ENCODE assay signal across 1 cellular context in the genomic region with DNA sequence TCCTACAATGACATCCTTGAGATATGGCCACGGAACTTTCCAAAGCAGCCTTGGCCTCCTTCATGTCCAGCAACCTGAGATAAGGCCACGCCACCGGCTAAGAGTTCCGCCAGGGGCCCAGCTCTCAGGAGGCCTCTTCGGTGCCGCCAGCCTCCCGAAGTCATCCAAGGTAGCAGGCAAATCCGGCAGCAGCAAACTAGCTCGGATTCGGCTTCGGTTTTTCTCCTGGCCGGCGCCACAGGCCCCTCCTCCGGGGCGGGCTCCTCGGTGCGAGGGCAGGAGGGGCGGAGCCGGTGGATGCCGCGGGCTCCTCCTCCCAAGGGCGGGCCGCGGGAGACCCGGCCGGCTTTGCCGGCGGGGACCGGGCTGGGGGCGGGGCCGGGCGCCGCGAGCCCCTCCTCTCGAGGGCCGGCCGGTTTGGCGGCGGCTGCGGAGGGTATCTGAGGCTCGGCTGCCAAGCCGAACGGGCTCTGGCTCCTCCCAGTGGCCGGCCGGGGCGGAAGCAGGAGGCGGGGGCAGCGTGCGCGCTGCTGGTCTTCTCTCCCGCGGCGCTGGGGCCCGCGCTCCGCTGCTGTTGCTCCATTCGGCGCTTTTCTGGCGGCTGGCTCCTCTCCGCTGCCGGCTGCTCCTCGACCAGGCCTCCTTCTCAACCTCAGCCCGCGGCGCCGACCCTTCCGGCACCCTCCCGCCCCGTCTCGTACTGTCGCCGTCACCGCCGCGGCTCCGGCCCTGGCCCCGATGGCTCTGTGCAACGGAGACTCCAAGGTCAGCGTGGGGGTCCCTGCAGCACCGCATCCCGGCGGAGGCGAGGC.
A peak's percentile ranks its signal among the peaks of the same experiment; 100 is the strongest.
TF ChIP-seq lines count a peak whose summit lies in the region.

TSS of gene GMPS (plus strand) at position 518 of the 812 bp plus-strand sequence. CDS start at position 739, 221 bp downstream.

TF ChIP-seq in K562, 482 proteins besides CTCF, POLR2A, EP300 and RAD21 (continued from another document and continues in another):
- TF ChIP-seq CUX1 (CRISPR knock-in tag; IDR thresholded peaks at IDR 0.05) (no peak), HMGN3 (IDR thresholded peaks at IDR 0.05; ENCODE audit: borderline replicate concordance, extremely low read depth, insufficient read length, low read depth, low read length) (peak; percentile 84), ZNF408 (CRISPR knock-in tag; IDR thresholded peaks at IDR 0.05; ENCODE audit: low read depth) (no peak), DIDO1 (tag; IDR thresholded peaks at IDR 0.05; ENCODE audit: low read depth) (no peak), LCOR (CRISPR knock-in tag; IDR thresholded peaks at IDR 0.05) (no peak), ZNF561 (CRISPR knock-in tag; conservative IDR thresholded peaks at IDR 0.05) (no peak), TFAM (CRISPR knock-in tag; conservative IDR thresholded peaks at IDR 0.05) (no peak), CAMTA2 (CRISPR knock-in tag; conservative IDR thresholded peaks at IDR 0.05) (no peak), ZNF518B (CRISPR knock-in tag; IDR thresholded peaks at IDR 0.05) (no peak), SAP30 (IDR thresholded peaks at IDR 0.05; ENCODE audit: borderline replicate concordance, insufficient read depth, low read depth, low read length, poor library complexity, severe bottlenecking) (peak; percentile 22), PREB (CRISPR knock-in tag; IDR thresholded peaks at IDR 0.05) (no peak), ZNF263 (CRISPR knock-in tag; IDR thresholded peaks at IDR 0.05; ENCODE audit: borderline replicate concordance) (peak; percentile 66; the same call in 1 of the 2 replicates), NCOA6 (IDR thresholded peaks at IDR 0.05) (no peak), CSDE1 (IDR thresholded peaks at IDR 0.05) (no peak), RBM15 (IDR thresholded peaks at IDR 0.05; ENCODE audit: insufficient read depth, low read length) (no peak), TRIM28 (IDR thresholded peaks at IDR 0.05) (no peak; the same call in 1 of the 2 replicates), PHF8 (IDR thresholded peaks at IDR 0.05; ENCODE audit: borderline replicate concordance, low read length) (peak; percentile 76), MAX (CRISPR knock-in tag; IDR thresholded peaks at IDR 0.05) (peak; percentile 71), TFE3 (CRISPR knock-in tag; IDR thresholded peaks at IDR 0.05) (no peak), E2F5 (CRISPR knock-in tag; IDR thresholded peaks at IDR 0.05) (0 out of 2 replicates have a peak, but pooled peaks have one; percentile 49), TBP (optimal IDR thresholded peaks at IDR 0.05; ENCODE audit: low read depth, low read length) (peak; percentile 75), ZNF707 (CRISPR knock-in tag; conservative IDR thresholded peaks at IDR 0.05) (no peak), SMARCE1 (IDR thresholded peaks at IDR 0.05) (peak; percentile 8), ZNF445 (CRISPR knock-in tag; IDR thresholded peaks at IDR 0.05; ENCODE audit: low read depth) (no peak), SP1 (CRISPR knock-in tag; IDR thresholded peaks at IDR 0.05) (peak; percentile 69; the same call in 1 of the 2 replicates), CHD4 (IDR thresholded peaks at IDR 0.05; ENCODE audit: insufficient read depth, insufficient replicate concordance, low read depth, low read length, poor library complexity, severe bottlenecking) (no peak), KLF6 (CRISPR knock-in tag; IDR thresholded peaks at IDR 0.05; ENCODE audit: borderline replicate concordance) (no peak), HDAC8 (tag; IDR thresholded peaks at IDR 0.05) (no peak), NR1H2 (CRISPR knock-in tag; IDR thresholded peaks at IDR 0.05) (0 out of 2 replicates have a peak, but pooled peaks have one; percentile 22), GTF2A2 (tag; IDR thresholded peaks at IDR 0.05) (no peak), ZNF232 (CRISPR knock-in tag; IDR thresholded peaks at IDR 0.05) (0 out of 2 replicates have a peak, but pooled peaks have one; percentile 23), HDGF (IDR thresholded peaks at IDR 0.05) (no peak), BCL6 (CRISPR knock-in tag; IDR thresholded peaks at IDR 0.05) (no peak), SMAD4 (CRISPR knock-in tag; conservative IDR thresholded peaks at IDR 0.05) (peak; percentile 6; the same call in 1 of the 2 replicates), FOXM1 (IDR thresholded peaks at IDR 0.05; ENCODE audit: low read depth) (no peak), FOXM1 (CRISPR knock-in tag; IDR thresholded peaks at IDR 0.05; ENCODE audit: low read depth) (0 out of 2 replicates have a peak, but pooled peaks have one; percentile 79), ZNF830 (CRISPR knock-in tag; IDR thresholded peaks at IDR 0.05) (no peak), TAF15 (IDR thresholded peaks at IDR 0.05; ENCODE audit: low read depth, low read length) (no peak), ZNF766 (CRISPR knock-in tag; conservative IDR thresholded peaks at IDR 0.05) (no peak; the same call in 1 of the 2 replicates), U2AF2 (optimal IDR thresholded peaks at IDR 0.05; ENCODE audit: low read depth, low read length) (no peak), COPS2 (conservative IDR thresholded peaks at IDR 0.05) (no peak), TAF7 (tag; IDR thresholded peaks at IDR 0.05) (0 out of 2 replicates have a peak, but pooled peaks have one; percentile 43), PRPF4 (IDR thresholded peaks at IDR 0.05; ENCODE audit: insufficient read depth, low read depth, low read length, poor library complexity, severe bottlenecking) (no peak)
- TF ChIP-seq, protein P1, sequence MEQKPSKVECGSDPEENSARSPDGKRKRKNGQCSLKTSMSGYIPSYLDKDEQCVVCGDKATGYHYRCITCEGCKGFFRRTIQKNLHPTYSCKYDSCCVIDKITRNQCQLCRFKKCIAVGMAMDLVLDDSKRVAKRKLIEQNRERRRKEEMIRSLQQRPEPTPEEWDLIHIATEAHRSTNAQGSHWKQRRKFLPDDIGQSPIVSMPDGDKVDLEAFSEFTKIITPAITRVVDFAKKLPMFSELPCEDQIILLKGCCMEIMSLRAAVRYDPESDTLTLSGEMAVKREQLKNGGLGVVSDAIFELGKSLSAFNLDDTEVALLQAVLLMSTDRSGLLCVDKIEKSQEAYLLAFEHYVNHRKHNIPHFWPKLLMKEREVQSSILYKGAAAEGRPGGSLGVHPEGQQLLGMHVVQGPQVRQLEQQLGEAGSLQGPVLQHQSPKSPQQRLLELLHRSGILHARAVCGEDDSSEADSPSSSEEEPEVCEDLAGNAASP (IDR thresholded peaks at IDR 0.05): no peak
- TF ChIP-seq, protein P2, sequence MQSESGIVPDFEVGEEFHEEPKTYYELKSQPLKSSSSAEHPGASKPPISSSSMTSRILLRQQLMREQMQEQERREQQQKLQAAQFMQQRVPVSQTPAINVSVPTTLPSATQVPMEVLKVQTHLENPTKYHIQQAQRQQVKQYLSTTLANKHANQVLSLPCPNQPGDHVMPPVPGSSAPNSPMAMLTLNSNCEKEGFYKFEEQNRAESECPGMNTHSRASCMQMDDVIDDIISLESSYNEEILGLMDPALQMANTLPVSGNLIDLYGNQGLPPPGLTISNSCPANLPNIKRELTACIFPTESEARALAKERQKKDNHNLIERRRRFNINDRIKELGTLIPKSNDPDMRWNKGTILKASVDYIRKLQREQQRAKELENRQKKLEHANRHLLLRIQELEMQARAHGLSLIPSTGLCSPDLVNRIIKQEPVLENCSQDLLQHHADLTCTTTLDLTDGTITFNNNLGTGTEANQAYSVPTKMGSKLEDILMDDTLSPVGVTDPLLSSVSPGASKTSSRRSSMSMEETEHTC (IDR thresholded peaks at IDR 0.05): no peak
- TF ChIP-seq, protein P3, sequence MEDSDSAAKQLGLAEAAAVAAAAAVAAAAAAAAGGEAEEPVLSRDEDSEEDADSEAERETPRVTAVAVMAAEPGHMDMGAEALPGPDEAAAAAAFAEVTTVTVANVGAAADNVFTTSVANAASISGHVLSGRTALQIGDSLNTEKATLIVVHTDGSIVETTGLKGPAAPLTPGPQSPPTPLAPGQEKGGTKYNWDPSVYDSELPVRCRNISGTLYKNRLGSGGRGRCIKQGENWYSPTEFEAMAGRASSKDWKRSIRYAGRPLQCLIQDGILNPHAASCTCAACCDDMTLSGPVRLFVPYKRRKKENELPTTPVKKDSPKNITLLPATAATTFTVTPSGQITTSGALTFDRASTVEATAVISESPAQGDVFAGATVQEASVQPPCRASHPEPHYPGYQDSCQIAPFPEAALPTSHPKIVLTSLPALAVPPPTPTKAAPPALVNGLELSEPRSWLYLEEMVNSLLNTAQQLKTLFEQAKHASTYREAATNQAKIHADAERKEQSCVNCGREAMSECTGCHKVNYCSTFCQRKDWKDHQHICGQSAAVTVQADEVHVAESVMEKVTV (CRISPR knock-in tag; IDR thresholded peaks at IDR 0.05): peak; percentile 55
